Comparison of ENCODE assay signal across 8 cellular contexts in the genomic region with DNA sequence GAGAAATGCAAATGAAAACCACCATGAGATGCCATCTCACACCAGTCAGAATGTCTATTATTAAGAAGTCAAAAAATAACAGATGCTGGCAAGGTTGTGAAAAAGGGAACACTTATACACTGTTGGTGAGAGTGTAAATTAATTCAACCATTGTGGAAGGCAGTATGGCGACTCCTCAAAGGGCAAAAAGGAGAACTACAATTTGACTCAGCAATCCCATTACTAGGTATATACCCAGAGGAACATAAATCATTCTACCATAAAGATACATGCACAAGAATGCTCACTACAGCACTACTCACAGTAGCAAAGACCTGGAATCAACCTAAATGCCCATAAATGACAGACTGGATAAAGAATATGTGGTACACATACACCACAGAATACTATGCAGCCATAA.
"Had no signal": no experiment of that assay in that cellular context is flagged by ENCODE, and none has a peak within 500 bp of the region (broad histone marks: within the 10 kb centered on the region; RNA-seq: fewer than 3 reads in every experiment).

No MANE protein-coding gene starts in this region.

- DNase-seq: GDM1, GF-D8 had no signal

- FAIRE-seq: G401.6, GM12878, GM12891, GM12892, GM18507, GM19239 had no signal

- ATAC-seq: GM12878 had no signal

- H3K4me3 ChIP-seq: GM12878 had no signal
